ENCODE assay signal across 1 cellular context in the genomic region with DNA sequence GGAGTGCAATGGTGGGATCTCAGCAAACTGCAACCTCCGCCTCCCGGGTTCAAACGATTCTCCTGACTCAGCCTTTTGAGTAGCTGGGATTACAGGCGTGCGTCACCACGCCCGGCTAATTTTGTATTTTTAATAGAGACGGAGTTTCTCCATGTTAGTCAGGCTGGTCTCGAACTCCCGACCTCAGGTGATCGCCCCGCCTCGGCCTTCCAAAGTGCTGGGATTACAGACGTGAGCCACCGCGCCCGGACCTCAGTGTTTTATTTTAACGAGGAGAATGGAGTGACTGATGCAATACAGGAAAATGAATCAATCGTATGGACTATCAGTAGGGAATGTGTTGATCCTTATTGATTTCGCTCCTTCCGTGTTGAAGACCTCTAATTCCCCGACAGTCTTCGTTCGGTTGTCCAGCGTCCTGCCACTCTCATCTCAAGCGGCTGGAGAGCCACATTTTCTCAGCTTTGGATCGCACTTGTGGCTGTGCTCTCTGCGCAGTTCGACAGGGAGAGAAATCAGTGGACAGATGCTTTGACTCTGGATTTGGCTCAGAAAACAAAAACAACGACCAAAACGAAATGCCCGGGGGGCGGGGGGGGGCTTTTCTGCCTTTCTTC.
TF ChIP-seq lines count a peak whose summit lies in the region.

No MANE protein-coding gene starts in this region.

TF ChIP-seq in HepG2, 621 proteins besides CTCF, POLR2A, EP300 and RAD21 (continued from another document and continues in another):
- TF ChIP-seq ZNF784 (CRISPR knock-in tag; IDR thresholded peaks at IDR 0.05; ENCODE audit: borderline replicate concordance), result no peak
- no peak for TF ChIP-seq SIN3B (IDR thresholded peaks at IDR 0.05; ENCODE audit: low read length)
- TF ChIP-seq NR2F1 (CRISPR knock-in tag; IDR thresholded peaks at IDR 0.05), result no peak
- no peak for TF ChIP-seq POLR2AphosphoS5 (IDR thresholded peaks at IDR 0.05; ENCODE audit: low read depth, low read length)
- peak; percentile 81; the same call in 1 of the 2 replicates for TF ChIP-seq ZMYM2 (CRISPR knock-in tag; IDR thresholded peaks at IDR 0.05)
- TF ChIP-seq CERS6 (CRISPR knock-in tag; IDR thresholded peaks at IDR 0.05), result no peak
- TF ChIP-seq BORCS8-MEF2B (CRISPR knock-in tag; IDR thresholded peaks at IDR 0.05), result no peak
- no peak for TF ChIP-seq ZNF343 (CRISPR knock-in tag; IDR thresholded peaks at IDR 0.05)
- TF ChIP-seq, protein P1, sequence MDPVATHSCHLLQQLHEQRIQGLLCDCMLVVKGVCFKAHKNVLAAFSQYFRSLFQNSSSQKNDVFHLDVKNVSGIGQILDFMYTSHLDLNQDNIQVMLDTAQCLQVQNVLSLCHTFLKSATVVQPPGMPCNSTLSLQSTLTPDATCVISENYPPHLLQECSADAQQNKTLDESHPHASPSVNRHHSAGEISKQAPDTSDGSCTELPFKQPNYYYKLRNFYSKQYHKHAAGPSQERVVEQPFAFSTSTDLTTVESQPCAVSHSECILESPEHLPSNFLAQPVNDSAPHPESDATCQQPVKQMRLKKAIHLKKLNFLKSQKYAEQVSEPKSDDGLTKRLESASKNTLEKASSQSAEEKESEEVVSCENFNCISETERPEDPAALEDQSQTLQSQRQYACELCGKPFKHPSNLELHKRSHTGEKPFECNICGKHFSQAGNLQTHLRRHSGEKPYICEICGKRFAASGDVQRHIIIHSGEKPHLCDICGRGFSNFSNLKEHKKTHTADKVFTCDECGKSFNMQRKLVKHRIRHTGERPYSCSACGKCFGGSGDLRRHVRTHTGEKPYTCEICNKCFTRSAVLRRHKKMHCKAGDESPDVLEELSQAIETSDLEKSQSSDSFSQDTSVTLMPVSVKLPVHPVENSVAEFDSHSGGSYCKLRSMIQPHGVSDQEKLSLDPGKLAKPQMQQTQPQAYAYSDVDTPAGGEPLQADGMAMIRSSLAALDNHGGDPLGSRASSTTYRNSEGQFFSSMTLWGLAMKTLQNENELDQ (CRISPR knock-in tag; IDR thresholded peaks at IDR 0.05; ENCODE audit: borderline replicate concordance), result peak; percentile 49; the same call in 1 of the 2 replicates
- no peak for TF ChIP-seq NR2F6 (IDR thresholded peaks at IDR 0.05)
- TF ChIP-seq NR2F6 (CRISPR knock-in tag; IDR thresholded peaks at IDR 0.05), result no peak
- TF ChIP-seq CC2D1A (CRISPR knock-in tag; IDR thresholded peaks at IDR 0.05), result no peak
- no peak for TF ChIP-seq TP53 (CRISPR knock-in tag; conservative IDR thresholded peaks at IDR 0.05)
- no peak for TF ChIP-seq TAF15 (IDR thresholded peaks at IDR 0.05; ENCODE audit: low read depth, low read length, poor library complexity, severe bottlenecking)
- TF ChIP-seq ZNF563 (CRISPR knock-in tag; IDR thresholded peaks at IDR 0.05), result no peak
- no peak for TF ChIP-seq ZNF280B (CRISPR knock-in tag; IDR thresholded peaks at IDR 0.05; ENCODE audit: borderline replicate concordance)
- TF ChIP-seq MAFG (CRISPR knock-in tag; IDR thresholded peaks at IDR 0.05), result no peak
- no peak for TF ChIP-seq MEIS1 (CRISPR knock-in tag; IDR thresholded peaks at IDR 0.05; ENCODE audit: borderline replicate concordance)
- TF ChIP-seq ZNF670 (CRISPR knock-in tag; IDR thresholded peaks at IDR 0.05; ENCODE audit: borderline replicate concordance), result no peak
- TF ChIP-seq ZNF292 (CRISPR knock-in tag; IDR thresholded peaks at IDR 0.05; ENCODE audit: borderline replicate concordance, low read depth), result peak; percentile 48; the same call in 1 of the 2 replicates
- TF ChIP-seq REPIN1 (CRISPR knock-in tag; IDR thresholded peaks at IDR 0.05; ENCODE audit: borderline replicate concordance, low read depth), result 0 out of 2 replicates have a peak, but pooled peaks have one; percentile 31
- TF ChIP-seq, protein P2, sequence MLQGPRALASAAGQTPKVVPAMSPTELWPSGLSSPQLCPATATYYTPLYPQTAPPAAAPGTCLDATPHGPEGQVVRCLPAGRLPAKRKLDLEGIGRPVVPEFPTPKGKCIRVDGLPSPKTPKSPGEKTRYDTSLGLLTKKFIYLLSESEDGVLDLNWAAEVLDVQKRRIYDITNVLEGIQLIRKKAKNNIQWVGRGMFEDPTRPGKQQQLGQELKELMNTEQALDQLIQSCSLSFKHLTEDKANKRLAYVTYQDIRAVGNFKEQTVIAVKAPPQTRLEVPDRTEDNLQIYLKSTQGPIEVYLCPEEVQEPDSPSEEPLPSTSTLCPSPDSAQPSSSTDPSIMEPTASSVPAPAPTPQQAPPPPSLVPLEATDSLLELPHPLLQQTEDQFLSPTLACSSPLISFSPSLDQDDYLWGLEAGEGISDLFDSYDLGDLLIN (CRISPR knock-in tag; IDR thresholded peaks at IDR 0.05; ENCODE audit: borderline replicate concordance), result no peak
- TF ChIP-seq RERE (CRISPR knock-in tag; IDR thresholded peaks at IDR 0.05; ENCODE audit: low read depth), result no peak
- TF ChIP-seq, protein P3, sequence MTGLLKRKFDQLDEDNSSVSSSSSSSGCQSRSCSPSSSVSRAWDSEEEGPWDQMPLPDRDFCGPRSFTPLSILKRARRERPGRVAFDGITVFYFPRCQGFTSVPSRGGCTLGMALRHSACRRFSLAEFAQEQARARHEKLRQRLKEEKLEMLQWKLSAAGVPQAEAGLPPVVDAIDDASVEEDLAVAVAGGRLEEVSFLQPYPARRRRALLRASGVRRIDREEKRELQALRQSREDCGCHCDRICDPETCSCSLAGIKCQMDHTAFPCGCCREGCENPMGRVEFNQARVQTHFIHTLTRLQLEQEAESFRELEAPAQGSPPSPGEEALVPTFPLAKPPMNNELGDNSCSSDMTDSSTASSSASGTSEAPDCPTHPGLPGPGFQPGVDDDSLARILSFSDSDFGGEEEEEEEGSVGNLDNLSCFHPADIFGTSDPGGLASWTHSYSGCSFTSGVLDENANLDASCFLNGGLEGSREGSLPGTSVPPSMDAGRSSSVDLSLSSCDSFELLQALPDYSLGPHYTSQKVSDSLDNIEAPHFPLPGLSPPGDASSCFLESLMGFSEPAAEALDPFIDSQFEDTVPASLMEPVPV (CRISPR knock-in tag; IDR thresholded peaks at IDR 0.05), result no peak; the same call in 1 of the 2 replicates
- peak; percentile 54; the same call in 1 of the 2 replicates for TF ChIP-seq CEBPB (IDR thresholded peaks at IDR 0.05; ENCODE audit: borderline replicate concordance, low read depth, low read length)
- no peak for TF ChIP-seq GABPA (IDR thresholded peaks at IDR 0.05; ENCODE audit: low read depth, low read length)
- no peak for TF ChIP-seq GABPA (CRISPR knock-in tag; IDR thresholded peaks at IDR 0.05; ENCODE audit: low read depth)
- TF ChIP-seq NONO (IDR thresholded peaks at IDR 0.05), result no peak
- no peak for TF ChIP-seq NONO (CRISPR knock-in tag; conservative IDR thresholded peaks at IDR 0.05)
- TF ChIP-seq ZBTB7B (CRISPR knock-in tag; IDR thresholded peaks at IDR 0.05), result no peak
- TF ChIP-seq ZNF549 (CRISPR knock-in tag; IDR thresholded peaks at IDR 0.05), result no peak
- TF ChIP-seq SNAPC4 (CRISPR knock-in tag; IDR thresholded peaks at IDR 0.05), result no peak
- TF ChIP-seq, protein P4, sequence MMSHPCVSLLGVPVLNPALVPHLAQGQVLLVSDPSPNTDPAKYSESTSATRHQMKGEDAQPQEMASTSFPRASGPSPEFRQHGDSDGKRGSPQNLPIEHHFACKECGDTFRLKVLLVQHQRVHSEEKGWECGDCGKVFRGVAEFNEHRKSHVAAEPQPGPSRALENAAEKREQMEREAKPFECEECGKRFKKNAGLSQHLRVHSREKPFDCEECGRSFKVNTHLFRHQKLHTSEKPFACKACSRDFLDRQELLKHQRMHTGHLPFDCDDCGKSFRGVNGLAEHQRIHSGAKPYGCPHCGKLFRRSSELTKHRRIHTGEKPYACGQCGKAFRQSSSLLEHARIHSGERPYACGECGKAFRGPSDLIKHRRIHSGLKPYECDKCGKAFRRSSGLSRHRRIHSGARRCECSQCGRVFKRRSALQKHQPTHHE (CRISPR knock-in tag; IDR thresholded peaks at IDR 0.05; ENCODE audit: borderline replicate concordance), result no peak
- TF ChIP-seq ZNF558 (CRISPR knock-in tag; IDR thresholded peaks at IDR 0.05; ENCODE audit: borderline replicate concordance), result no peak
